Comparison of ENCODE assay signal across 23 cellular contexts in the genomic region with DNA sequence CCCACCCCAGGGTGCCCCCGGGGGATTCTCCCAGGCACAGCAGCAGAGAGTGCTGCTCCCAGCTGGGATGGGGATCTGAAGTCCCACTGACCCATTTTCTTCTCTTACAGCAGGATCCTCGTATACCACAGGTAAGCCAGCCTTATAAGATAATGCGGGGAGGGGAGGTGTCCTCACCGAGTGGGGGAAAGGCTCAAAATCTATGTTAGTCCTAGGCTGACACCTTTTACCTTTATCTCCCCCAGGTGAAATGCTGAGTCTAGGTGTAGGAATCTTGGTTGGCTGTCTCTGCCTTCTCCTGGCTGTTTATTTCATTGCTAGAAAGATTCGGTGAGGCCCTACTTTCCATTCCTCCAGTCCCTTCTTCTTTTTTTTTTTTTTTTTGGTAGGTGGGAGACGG. TPM values are rescaled to one million over a fixed set of nuclear protein-coding genes. Genes with fewer than 3 reads are reported as not detected.
"Had no signal": no experiment of that assay in that cellular context is flagged by ENCODE, and none has a peak within 500 bp of the region (broad histone marks: within the 10 kb centered on the region; RNA-seq: fewer than 3 reads in every experiment).

No MANE protein-coding gene starts in this region.

- H3K27me3 ChIP-seq: neural progenitor cell, ovary, right atrium auricular region had no signal

- H3K9me3 ChIP-seq: mucosa of descending colon, ovary, psoas muscle, right atrium auricular region, thoracic aorta had no signal

- H3K9ac ChIP-seq: neural progenitor cell had no signal

- H3K4me3 ChIP-seq: mucosa of descending colon, neural progenitor cell, ovary, psoas muscle, right atrium auricular region, thoracic aorta had no signal

- H3K27ac ChIP-seq: neural progenitor cell, ovary, psoas muscle, right atrium auricular region, thoracic aorta had no signal

- H3K36me3 ChIP-seq: neural progenitor cell, ovary had no signal

- ATAC-seq: activated naive CD8-positive, alpha-beta T cell treated with anti-CD3 and anti-CD28 coated beads, Interleukin-2, amount 50 U/mL, for 24 hours; activated T-cell treated with anti-CD3 and anti-CD28 coated beads, Interleukin-2, amount 50 U/mL, for 72 hours; left cardiac atrium; naive thymus-derived CD4-positive, alpha-beta T cell; psoas muscle had no signal

- FAIRE-seq: frontal cortex, islet of Langerhans had no signal

- DNase-seq: activated CD4-positive, alpha-beta memory T cell treated with anti-CD3 and anti-CD28 coated beads, Interleukin-2, amount 10 ng/mL, durations not matched to agents 7 days and 5 days; activated CD4-positive, alpha-beta T cell treated with anti-CD3 and anti-CD28 coated beads for 48 hours; activated effector memory CD4-positive, alpha-beta T cell treated with Interleukin-2 at 50 U/mL for 16 hours; activated naive CD4-positive, alpha-beta T cell treated with anti-CD3 and anti-CD28 coated beads, Interleukin-2, amount 10 ng/mL, durations not matched to agents 7 days and 5 days; activated naive CD8-positive, alpha-beta T cell treated with anti-CD3 and anti-CD28 coated beads, Interleukin-2, amount 50 U/mL, for 24 hours; activated T-cell treated with anti-CD3 and anti-CD28 coated beads, Interleukin-2, amount 50 U/mL, for 72 hours; effector CD4-positive, alpha-beta T cell; glutamatergic neuron; hippocampal formation; left cardiac atrium; mucosa of descending colon; naive thymus-derived CD4-positive, alpha-beta T cell; ovary; psoas muscle; stimulated activated CD4-positive, alpha-beta T cell treated with anti-CD3 and anti-CD28 coated beads, Interleukin-4, amount 100 ng/mL, for 24 hours; stimulated activated naive CD4-positive, alpha-beta T cell treated with Interleukin-2 at 50 U/mL for 16 hours had no signal

- H2AFZ ChIP-seq: neural progenitor cell had no signal

- H3K4me2 ChIP-seq: neural progenitor cell had no signal

RNA-seq across cellular contexts. Expression of a gene that starts 6.0 kb away (rescaled TPM):
- total RNA-seq: activated CD4-positive, alpha-beta memory T cell treated with anti-CD3 and anti-CD28 coated beads, Interleukin-2, amount 10 ng/mL, durations not matched to agents 7 days and 5 days; activated T-cell treated with anti-CD3 and anti-CD28 coated beads, Interleukin-2, amount 50 U/mL, for 72 hours; chondrocyte; naive thymus-derived CD4-positive, alpha-beta T cell; T-helper 2 cell treated with Interferon-gamma antibody and Interleukin-4, amounts not matched to agents 100 ng/mL and 5 ng/mL, for 36 hours; thoracic aorta had no signal
